ENCODE assay signal across 11 cellular contexts in the genomic region with DNA sequence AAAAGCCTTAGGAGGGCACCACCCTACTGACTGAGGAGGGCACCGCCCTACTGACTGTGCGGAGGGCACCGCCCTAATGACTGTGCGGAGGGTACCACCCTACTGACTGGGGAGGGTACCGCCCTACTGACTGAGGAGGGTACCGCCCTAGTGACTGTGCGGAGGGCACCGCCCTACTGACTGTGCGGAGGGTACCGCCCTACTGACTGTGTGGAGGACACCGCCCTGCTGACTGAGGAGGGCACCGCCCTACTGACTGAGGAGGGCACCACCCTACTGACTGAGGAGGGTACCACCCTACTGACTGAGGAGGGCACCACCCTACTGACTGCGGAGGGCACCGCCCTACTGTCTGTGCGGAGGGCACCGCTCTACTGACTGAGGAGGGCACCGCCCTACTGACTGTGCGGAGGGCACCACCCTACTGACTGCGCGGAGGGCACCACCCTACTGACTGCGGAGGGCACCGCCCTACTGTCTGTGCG.
DNase-seq lines count a peak whose midpoint lies in the region; ATAC-seq and TF ChIP-seq lines count a peak whose summit lies in the region.
"Had no signal": no experiment of that assay in that cellular context is flagged by ENCODE, and none has a peak within 500 bp of the region (broad histone marks: within the 10 kb centered on the region; RNA-seq: fewer than 3 reads in every experiment).

No MANE protein-coding gene starts in this region.

- TF ChIP-seq CTCF in activated B cell treated with CpG ODN at 0.5 μM for 24 hours (IDR thresholded peaks at IDR 0.05) (no peak), mucosa of descending colon (IDR thresholded peaks at IDR 0.05) (no peak), CD14-positive monocyte (IDR thresholded peaks at IDR 0.05) (no peak), vagina (IDR thresholded peaks at IDR 0.05) (no peak)

- H3K27ac ChIP-seq in SJCRH30 = no peak overlapping the region
- no peak overlapping the region for H3K27ac ChIP-seq in vagina

- no peak for ATAC-seq in activated T-cell treated with anti-CD3 and anti-CD28 coated beads, Interleukin-2, amount 50 U/mL, for 4 hours
- ATAC-seq in activated B cell treated with CpG ODN at 0.5 μM for 24 hours (ENCODE audit: low read depth) (peak; percentile 51), mucosa of descending colon (peak; percentile 13)

- H3K36me3 ChIP-seq in mucosa of descending colon (ENCODE audit: low read depth) (no peaks in the 10 kb centered on the region), SJCRH30 (no peaks in the 10 kb centered on the region), vagina (no peaks in the 10 kb centered on the region)
- H3K36me3 ChIP-seq: tibial nerve had no signal

- H3K4me1 Mint-ChIP-seq in activated T-cell treated with anti-CD3 and anti-CD28 coated beads, Interleukin-2, amount 50 U/mL, for 4 hours (ENCODE audit: low read depth) = peaks cover 13% of the 10 kb centered on the region
- H3K4me1 Mint-ChIP-seq in activated B cell treated with CpG ODN at 0.5 μM for 24 hours = peaks cover 20% of the 10 kb centered on the region
- peaks cover 6% of the 10 kb centered on the region for H3K4me1 Mint-ChIP-seq in CD14-positive monocyte

- no peak for TF ChIP-seq POLR2A in vagina (IDR thresholded peaks at IDR 0.05)

- POLR2A ChIA-PET in activated B cell treated with CpG ODN at 0.5 μM for 24 hours (lab: Charles Lee) = no interaction called here

- H3K4me3 ChIP-seq in mucosa of descending colon = no peak overlapping the region
- H3K4me3 ChIP-seq in SJCRH30 = no peak overlapping the region
- H3K4me3 ChIP-seq in vagina = no peak overlapping the region

- H3K27me3 Mint-ChIP-seq in activated T-cell treated with anti-CD3 and anti-CD28 coated beads, Interleukin-2, amount 50 U/mL, for 4 hours (ENCODE audit: low read depth) = no peaks in the 10 kb centered on the region
- H3K27me3 Mint-ChIP-seq in activated B cell treated with CpG ODN at 0.5 μM for 24 hours = no peaks in the 10 kb centered on the region
- H3K27me3 Mint-ChIP-seq in CD14-positive monocyte (ENCODE audit: low read depth in 3 of 3) = no peaks in the 10 kb centered on the region

- DNase-seq in activated T-cell treated with anti-CD3 and anti-CD28 coated beads, Interleukin-2, amount 50 U/mL, for 4 hours = peak; percentile 15
- DNase-seq in activated T-cell treated with anti-CD3 and anti-CD28 coated beads for 4 hours (no peak), NCI-H226 (peak; percentile 74), activated B cell treated with CpG ODN at 0.5 μM for 24 hours (no peak), mucosa of descending colon (peak; percentile 8 to 66 (median 34)), SJCRH30 (no peak), CD14-positive monocyte (ENCODE audit: low spot score) (no peak), vagina (ENCODE audit: extremely low spot score in 2 of 2) (no peak)
- DNase-seq: NCI-H187, right cardiac atrium had no signal

- H3K27me3 ChIP-seq in SJCRH30 (no peaks in the 10 kb centered on the region), vagina (no peaks in the 10 kb centered on the region)
- H3K27me3 ChIP-seq: tibial nerve had no signal

- H3K27ac Mint-ChIP-seq in activated B cell treated with CpG ODN at 0.5 μM for 24 hours = no peak overlapping the region
- peak overlapping the region in 1 of 7 donors; percentile 50 for H3K27ac Mint-ChIP-seq in CD14-positive monocyte

- H3K9me3 ChIP-seq in mucosa of descending colon = no peaks in the 10 kb centered on the region
- H3K9me3 ChIP-seq in SJCRH30 (replicated peaks) = no peaks in the 10 kb centered on the region
- H3K9me3 ChIP-seq in vagina = no peaks in the 10 kb centered on the region
- H3K9me3 ChIP-seq: tibial nerve had no signal

- CTCF ChIA-PET in activated B cell treated with CpG ODN at 0.5 μM for 24 hours (lab: Charles Lee) = no interaction called here

- H3K36me3 Mint-ChIP-seq in activated T-cell treated with anti-CD3 and anti-CD28 coated beads, Interleukin-2, amount 50 U/mL, for 4 hours (ENCODE audit: insufficient read depth) = no peaks in the 10 kb centered on the region
- H3K36me3 Mint-ChIP-seq in activated B cell treated with CpG ODN at 0.5 μM for 24 hours (ENCODE audit: low read depth) (no peaks in the 10 kb centered on the region), CD14-positive monocyte (peaks cover 1 to 3% of the 10 kb centered on the region in 2 donors)

- H3K4me3 Mint-ChIP-seq in activated T-cell treated with anti-CD3 and anti-CD28 coated beads, Interleukin-2, amount 50 U/mL, for 4 hours = no peak overlapping the region
- H3K4me3 Mint-ChIP-seq in activated B cell treated with CpG ODN at 0.5 μM for 24 hours = no peak overlapping the region
- H3K4me3 Mint-ChIP-seq in CD14-positive monocyte = no peak overlapping the region

- H3K4me1 ChIP-seq in mucosa of descending colon (ENCODE audit: low read depth) (no peaks in the 10 kb centered on the region), SJCRH30 (no peaks in the 10 kb centered on the region), vagina (peaks cover 4% of the 10 kb centered on the region)

- intact Hi-C loops in activated B cell treated with CpG ODN at 0.5 μM for 24 hours (cut with micrococcal nuclease) (loop anchor here (2.0 to 10.0 kb wide), 2 partner anchors 177 to 581 kb away; a partner anchor contains a TSS), mucosa of descending colon (cut with DNase I, micrococcal nuclease) (no loop called here), CD14-positive monocyte (cut with micrococcal nuclease) (loop anchor here in 1 of 2 donors (2.0 to 10.0 kb wide), 2 partner anchors 371 to 591 kb away; no protein-coding TSS in a partner anchor), vagina (cut with DNase I) (no loop called here)

- H3K9me3 Mint-ChIP-seq in activated T-cell treated with anti-CD3 and anti-CD28 coated beads, Interleukin-2, amount 50 U/mL, for 4 hours = no peaks in the 10 kb centered on the region
- no peaks in the 10 kb centered on the region for H3K9me3 Mint-ChIP-seq in activated B cell treated with CpG ODN at 0.5 μM for 24 hours
- H3K9me3 Mint-ChIP-seq in CD14-positive monocyte = peaks cover 0 to 3% (median 0%) of the 10 kb centered on the region in 7 donors

Comparison
In these comparisons a context has a peak if more than half of its experiments do, and no peak if none do; other contexts are left out.
1. DNase-seq: peak in activated T-cell treated with anti-CD3 and anti-CD28 coated beads, Interleukin-2, amount 50 U/mL, for 4 hours (single experiment), NCI-H226 (single experiment) and mucosa of descending colon (3 of 3); none in activated T-cell treated with anti-CD3 and anti-CD28 coated beads for 4 hours (single experiment), activated B cell treated with CpG ODN at 0.5 μM for 24 hours (single experiment), SJCRH30 (0 of 2), CD14-positive monocyte (single experiment) and vagina (0 of 2).
2. ATAC-seq: peak in activated B cell treated with CpG ODN at 0.5 μM for 24 hours (single experiment) and mucosa of descending colon (single experiment); none in activated T-cell treated with anti-CD3 and anti-CD28 coated beads, Interleukin-2, amount 50 U/mL, for 4 hours (0 of 2).